In genomic region chr6:147202516-147203310, GRCh38 we compare ENCODE assay signal across 1 cellular context.
TF ChIP-seq lines count a peak whose summit lies in the region.

No MANE protein-coding gene starts in this region.

TF ChIP-seq in H1, 55 proteins besides CTCF, POLR2A, EP300 and RAD21 (continued from another document):
- TF ChIP-seq CHD7 (IDR thresholded peaks at IDR 0.05; ENCODE audit: insufficient replicate concordance, low read length) (no peak), TAF7 (optimal IDR thresholded peaks at IDR 0.05; ENCODE audit: borderline replicate concordance, low read depth, low read length) (no peak), SIN3A (conservative IDR thresholded peaks at IDR 0.05 in 1 of 2, IDR thresholded peaks at IDR 0.05 in 1 of 2; ENCODE audit: low read depth in 1 of 2, low read length in 2 of 2) (peak in 1 of 2 experiments; percentile 36; a peak in 1 of 4 replicates), KDM4A (IDR thresholded peaks at IDR 0.05; ENCODE audit: low read depth, low read length, severe bottlenecking) (peak; percentile 35), HDAC6 (IDR thresholded peaks at IDR 0.05; ENCODE audit: low read depth, low read length) (no peak), SIRT6 (IDR thresholded peaks at IDR 0.05; ENCODE audit: low read length) (no peak), MAFK (IDR thresholded peaks at IDR 0.05; ENCODE audit: low read depth, low read length) (no peak), SP1 (IDR thresholded peaks at IDR 0.05; ENCODE audit: low read depth, low read length) (peak; percentile 96)
TF ChIP-seq in H1: peak in this region for 11.
